Comparison of ENCODE assay signal across 19 cellular contexts in genomic region chr16:73544266-73544665, GRCh38.
A peak's percentile ranks its signal among the peaks of the same experiment; 100 is the strongest.
DNase-seq lines count a peak whose midpoint lies in the region; ATAC-seq and TF ChIP-seq lines count a peak whose summit lies in the region.
"Had no signal": no experiment of that assay in that cellular context is flagged by ENCODE, and none has a peak within 500 bp of the region (broad histone marks: within the 10 kb centered on the region; RNA-seq: fewer than 3 reads in every experiment).

No MANE protein-coding gene starts in this region.

- ATAC-seq in GM19328 (IDR thresholded peaks at IDR 0.05; ENCODE audit: unreplicated experiment): no peak

- no peaks in the 10 kb centered on the region for H3K27me3 ChIP-seq in H7 (ENCODE audit: control insufficient read depth, insufficient read depth, low read length)
- H3K27me3 ChIP-seq in iPS-20b (ENCODE audit: insufficient read depth, low read length): peaks cover 6% of the 10 kb centered on the region; the same call in 1 of the 2 replicates
- H3K27me3 ChIP-seq in neuron (ENCODE audit: insufficient read depth, low read length): no peaks in the 10 kb centered on the region
- peaks cover 17% of the 10 kb centered on the region for H3K27me3 ChIP-seq in WERI-Rb-1 (ENCODE audit: insufficient read depth, low read depth, severe bottlenecking)
- peaks cover 0 to 60% of the 10 kb centered on the region in 2 donors for H3K27me3 ChIP-seq in tibial nerve
- H3K27me3 ChIP-seq: SJCRH30 had no signal

- peak overlapping the region; percentile 34; the same call in 1 of the 2 replicates for H3K9ac ChIP-seq in iPS-20b (ENCODE audit: low read depth, low read length)
- H3K9ac ChIP-seq: KMS-11 had no signal

- H2AFZ ChIP-seq in neuron (ENCODE audit: low read depth, low read length): peak overlapping the region; percentile 19

- no peak for TF ChIP-seq CTCF in WERI-Rb-1 (IDR thresholded peaks at IDR 0.05; ENCODE audit: low read depth, low read length)
- TF ChIP-seq CTCF in tibial nerve (IDR thresholded peaks at IDR 0.05): no peak
- TF ChIP-seq CTCF in GM13977 (IDR thresholded peaks at IDR 0.05; ENCODE audit: extremely low read depth, insufficient read depth, missing control alignments): no peak

- in situ Hi-C loops in GM13977 (cut with MboI; ENCODE audit: low pct_unique_long_range_greater_than_20kb, low sequenced_read_pairs, unreplicated experiment): no loop called here

- H3K4me1 ChIP-seq in iPS-20b (ENCODE audit: insufficient read depth, low read length): peaks cover 14% of the 10 kb centered on the region; the same call in 1 of the 2 replicates
- H3K4me1 ChIP-seq in neuron (ENCODE audit: insufficient read depth, low read length): peaks cover 64% of the 10 kb centered on the region
- peaks cover 0 to 15% (median 0%) of the 10 kb centered on the region in 4 donors for H3K4me1 ChIP-seq in tibial nerve
- H3K4me1 ChIP-seq: SJCRH30 had no signal

- H3K36me3 ChIP-seq in H7 (replicated peaks; ENCODE audit: control insufficient read depth, insufficient read depth, low read length) (no peaks in the 10 kb centered on the region), iPS-20b (ENCODE audit: insufficient read depth, low read depth, low read length) (no peaks in the 10 kb centered on the region), neuron (ENCODE audit: insufficient read depth, low read length) (no peaks in the 10 kb centered on the region), WERI-Rb-1 (no peaks in the 10 kb centered on the region), tibial nerve (no peaks in the 10 kb centered on the region)
- H3K36me3 ChIP-seq: SJCRH30 had no signal

- H3K9me3 ChIP-seq in iPS-20b (ENCODE audit: insufficient read depth, low read depth, low read length): no peaks in the 10 kb centered on the region
- H3K9me3 ChIP-seq in neuron (ENCODE audit: low read length): no peaks in the 10 kb centered on the region
- no peaks in the 10 kb centered on the region for H3K9me3 ChIP-seq in WERI-Rb-1 (ENCODE audit: severe bottlenecking)
- no peaks in the 10 kb centered on the region for H3K9me3 ChIP-seq in tibial nerve
- H3K9me3 ChIP-seq: SJCRH30 had no signal

- peak overlapping the region; percentile 46 for H3K27ac ChIP-seq in caudate nucleus (ENCODE audit: low read depth, low read length)
- no peak overlapping the region for H3K27ac ChIP-seq in iPS-20b (ENCODE audit: low read length)
- H3K27ac ChIP-seq in WERI-Rb-1: no peak overlapping the region
- H3K27ac ChIP-seq in tibial nerve: no peak overlapping the region
- H3K27ac ChIP-seq: C4-2B, KMS-11, SJCRH30 had no signal

- H3K4me3 ChIP-seq in H7 (ENCODE audit: insufficient read depth, low read depth, low read length) (peak overlapping the region; percentile 17; the same call in 1 of the 2 replicates), iPS-20b (ENCODE audit: low read length) (peak overlapping the region; percentile 6; the same call in 1 of the 2 replicates), neuron (ENCODE audit: low read length) (peak overlapping the region; percentile 43), WERI-Rb-1 (ENCODE audit: low read depth, low read length) (no peak overlapping the region), tibial nerve (no peak overlapping the region)
- H3K4me3 ChIP-seq: SJCRH30 had no signal

- DNase-seq in H7: no peak
- peak in 14 of 61 donors; percentile 8 to 45 (median 28) for DNase-seq in caudate nucleus (lab: John Stamatoyannopoulos, UW)
- DNase-seq in WERI-Rb-1: no peak
- no peak for DNase-seq in tibial nerve (ENCODE audit: low spot score in 2 of 2)
- DNase-seq in GM13977 (ENCODE audit: low spot score): no peak
- DNase-seq: ACHN, AML-193, DMS79, NCI-H1417, NCI-H187, NCI-H2107, NCI-H226, NCI-H524, SJCRH30 had no signal

- TF ChIP-seq POLR2A in tibial nerve (IDR thresholded peaks at IDR 0.05): no peak

- WGBS in tibial nerve, 2 donors: 13 to 23% methylated on average over 11 of the region's 11 CpGs

- no peak for TF ChIP-seq EP300 in tibial nerve (IDR thresholded peaks at IDR 0.05)

Comparison
In these comparisons a context has a peak if more than half of its experiments do, and no peak if none do; other contexts are left out.
1. H3K4me3 ChIP-seq: peak in H7 (single experiment), iPS-20b (single experiment) and neuron (single experiment); none in WERI-Rb-1 (single experiment) and tibial nerve (0 of 4).